In the genomic region with DNA sequence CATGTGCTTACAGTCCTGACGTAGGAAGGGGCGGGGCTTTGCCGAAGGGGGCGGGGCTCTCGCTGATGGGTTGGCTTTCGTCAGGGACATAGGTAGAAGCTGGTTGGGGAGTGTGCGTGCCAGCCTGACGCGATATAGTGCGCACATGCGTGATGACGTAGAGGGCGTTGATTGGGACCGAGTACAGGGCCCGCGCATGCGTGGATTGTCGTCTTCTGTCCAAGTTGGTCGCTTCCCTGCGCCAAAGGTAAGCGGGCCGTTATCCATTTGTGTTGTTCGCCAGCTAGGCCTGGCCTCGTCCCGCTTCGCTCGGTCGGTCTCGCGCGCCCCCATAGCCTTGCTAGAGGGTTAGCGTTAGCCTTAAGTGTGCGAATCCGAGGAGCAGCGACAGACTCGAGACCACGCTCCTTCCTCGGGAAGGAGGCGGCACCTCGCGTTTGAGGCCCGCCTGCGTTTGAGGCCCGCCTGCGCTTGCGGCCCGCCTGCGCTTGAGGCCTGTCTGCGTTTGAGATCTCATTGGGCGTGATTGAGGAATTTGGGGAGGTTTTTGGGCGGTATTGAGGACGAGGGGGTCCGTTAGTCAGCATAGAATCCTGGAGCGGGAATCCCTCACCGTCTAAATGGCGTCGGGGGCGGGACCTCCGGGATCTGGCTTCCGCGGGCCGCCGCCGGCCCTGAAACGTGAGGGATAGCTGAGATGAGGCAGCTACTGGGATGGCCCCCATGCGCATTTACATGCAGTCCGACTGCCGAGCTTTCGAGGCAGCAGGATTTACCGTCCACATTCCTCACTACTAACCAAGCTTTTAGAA, we compare ENCODE assay signal across 1 cellular context.
A peak's percentile ranks its signal among the peaks of the same experiment; 100 is the strongest.
TF ChIP-seq lines count a peak whose summit lies in the region.

Gene XRCC6, plus strand, starts transcription at position 197 of the 812 bp plus-strand sequence. CDS start 710 bp downstream, outside the sequence.

TF ChIP-seq in HepG2, 621 proteins besides CTCF, POLR2A, EP300 and RAD21 (continued from another document and continues in another):
- TF ChIP-seq, protein P1, sequence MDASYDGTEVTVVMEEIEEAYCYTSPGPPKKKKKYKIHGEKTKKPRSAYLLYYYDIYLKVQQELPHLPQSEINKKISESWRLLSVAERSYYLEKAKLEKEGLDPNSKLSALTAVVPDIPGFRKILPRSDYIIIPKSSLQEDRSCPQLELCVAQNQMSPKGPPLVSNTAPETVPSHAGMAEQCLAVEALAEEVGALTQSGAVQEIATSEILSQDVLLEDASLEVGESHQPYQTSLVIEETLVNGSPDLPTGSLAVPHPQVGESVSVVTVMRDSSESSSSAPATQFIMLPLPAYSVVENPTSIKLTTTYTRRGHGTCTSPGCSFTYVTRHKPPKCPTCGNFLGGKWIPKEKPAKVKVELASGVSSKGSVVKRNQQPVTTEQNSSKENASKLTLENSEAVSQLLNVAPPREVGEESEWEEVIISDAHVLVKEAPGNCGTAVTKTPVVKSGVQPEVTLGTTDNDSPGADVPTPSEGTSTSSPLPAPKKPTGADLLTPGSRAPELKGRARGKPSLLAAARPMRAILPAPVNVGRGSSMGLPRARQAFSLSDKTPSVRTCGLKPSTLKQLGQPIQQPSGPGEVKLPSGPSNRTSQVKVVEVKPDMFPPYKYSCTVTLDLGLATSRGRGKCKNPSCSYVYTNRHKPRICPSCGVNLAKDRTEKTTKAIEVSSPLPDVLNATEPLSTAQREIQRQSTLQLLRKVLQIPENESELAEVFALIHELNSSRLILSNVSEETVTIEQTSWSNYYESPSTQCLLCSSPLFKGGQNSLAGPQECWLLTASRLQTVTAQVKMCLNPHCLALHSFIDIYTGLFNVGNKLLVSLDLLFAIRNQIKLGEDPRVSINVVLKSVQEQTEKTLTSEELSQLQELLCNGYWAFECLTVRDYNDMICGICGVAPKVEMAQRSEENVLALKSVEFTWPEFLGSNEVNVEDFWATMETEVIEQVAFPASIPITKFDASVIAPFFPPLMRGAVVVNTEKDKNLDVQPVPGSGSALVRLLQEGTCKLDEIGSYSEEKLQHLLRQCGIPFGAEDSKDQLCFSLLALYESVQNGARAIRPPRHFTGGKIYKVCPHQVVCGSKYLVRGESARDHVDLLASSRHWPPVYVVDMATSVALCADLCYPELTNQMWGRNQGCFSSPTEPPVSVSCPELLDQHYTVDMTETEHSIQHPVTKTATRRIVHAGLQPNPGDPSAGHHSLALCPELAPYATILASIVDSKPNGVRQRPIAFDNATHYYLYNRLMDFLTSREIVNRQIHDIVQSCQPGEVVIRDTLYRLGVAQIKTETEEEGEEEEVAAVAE (CRISPR knock-in tag; IDR thresholded peaks at IDR 0.05; ENCODE audit: borderline replicate concordance): peak; percentile 85; the same call in 1 of the 2 replicates
- TF ChIP-seq ZNF292 (CRISPR knock-in tag; IDR thresholded peaks at IDR 0.05; ENCODE audit: borderline replicate concordance, low read depth): no peak; the same call in 1 of the 2 replicates
- no peak for TF ChIP-seq NFIB (CRISPR knock-in tag; IDR thresholded peaks at IDR 0.05; ENCODE audit: borderline replicate concordance)
- peak; percentile 88; the same call in 1 of the 2 replicates for TF ChIP-seq ZNF570 (CRISPR knock-in tag; IDR thresholded peaks at IDR 0.05; ENCODE audit: borderline replicate concordance)
- TF ChIP-seq SMARCC2 (IDR thresholded peaks at IDR 0.05): no peak
- TF ChIP-seq, protein P2, sequence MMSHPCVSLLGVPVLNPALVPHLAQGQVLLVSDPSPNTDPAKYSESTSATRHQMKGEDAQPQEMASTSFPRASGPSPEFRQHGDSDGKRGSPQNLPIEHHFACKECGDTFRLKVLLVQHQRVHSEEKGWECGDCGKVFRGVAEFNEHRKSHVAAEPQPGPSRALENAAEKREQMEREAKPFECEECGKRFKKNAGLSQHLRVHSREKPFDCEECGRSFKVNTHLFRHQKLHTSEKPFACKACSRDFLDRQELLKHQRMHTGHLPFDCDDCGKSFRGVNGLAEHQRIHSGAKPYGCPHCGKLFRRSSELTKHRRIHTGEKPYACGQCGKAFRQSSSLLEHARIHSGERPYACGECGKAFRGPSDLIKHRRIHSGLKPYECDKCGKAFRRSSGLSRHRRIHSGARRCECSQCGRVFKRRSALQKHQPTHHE (CRISPR knock-in tag; IDR thresholded peaks at IDR 0.05; ENCODE audit: borderline replicate concordance): no peak
- no peak for TF ChIP-seq ZNF253 (CRISPR knock-in tag; IDR thresholded peaks at IDR 0.05; ENCODE audit: borderline replicate concordance)
- TF ChIP-seq ZNF230 (CRISPR knock-in tag; IDR thresholded peaks at IDR 0.05): no peak
- no peak for TF ChIP-seq DR1 (CRISPR knock-in tag; IDR thresholded peaks at IDR 0.05)
- peak; percentile 75; the same call in 1 of the 2 replicates for TF ChIP-seq ATF2 (CRISPR knock-in tag; IDR thresholded peaks at IDR 0.05)
- 0 out of 2 replicates have a peak, but pooled peaks have one; percentile 52 for TF ChIP-seq ZSCAN21 (CRISPR knock-in tag; IDR thresholded peaks at IDR 0.05; ENCODE audit: borderline replicate concordance)
- no peak for TF ChIP-seq HNF4G (IDR thresholded peaks at IDR 0.05; ENCODE audit: borderline replicate concordance, low read depth, low read length)
- TF ChIP-seq HNF4G (CRISPR knock-in tag; IDR thresholded peaks at IDR 0.05; ENCODE audit: borderline replicate concordance, low read depth): no peak
- TF ChIP-seq ESRRA (CRISPR knock-in tag; IDR thresholded peaks at IDR 0.05; ENCODE audit: low read depth): peak; percentile 46
- no peak; the same call in 1 of the 2 replicates for TF ChIP-seq ZNF670 (CRISPR knock-in tag; IDR thresholded peaks at IDR 0.05; ENCODE audit: borderline replicate concordance)
- TF ChIP-seq POGZ (CRISPR knock-in tag; IDR thresholded peaks at IDR 0.05): no peak
- no peak for TF ChIP-seq ZNF567 (CRISPR knock-in tag; IDR thresholded peaks at IDR 0.05; ENCODE audit: borderline replicate concordance)
- TF ChIP-seq POLR2G (IDR thresholded peaks at IDR 0.05; ENCODE audit: low read depth, low read length): peak; percentile 80
- TF ChIP-seq ZNF331 (CRISPR knock-in tag; IDR thresholded peaks at IDR 0.05): no peak
- no peak for TF ChIP-seq EZH2 (conservative IDR thresholded peaks at IDR 0.05; ENCODE audit: low read depth, low read length)
- TF ChIP-seq, protein P3, sequence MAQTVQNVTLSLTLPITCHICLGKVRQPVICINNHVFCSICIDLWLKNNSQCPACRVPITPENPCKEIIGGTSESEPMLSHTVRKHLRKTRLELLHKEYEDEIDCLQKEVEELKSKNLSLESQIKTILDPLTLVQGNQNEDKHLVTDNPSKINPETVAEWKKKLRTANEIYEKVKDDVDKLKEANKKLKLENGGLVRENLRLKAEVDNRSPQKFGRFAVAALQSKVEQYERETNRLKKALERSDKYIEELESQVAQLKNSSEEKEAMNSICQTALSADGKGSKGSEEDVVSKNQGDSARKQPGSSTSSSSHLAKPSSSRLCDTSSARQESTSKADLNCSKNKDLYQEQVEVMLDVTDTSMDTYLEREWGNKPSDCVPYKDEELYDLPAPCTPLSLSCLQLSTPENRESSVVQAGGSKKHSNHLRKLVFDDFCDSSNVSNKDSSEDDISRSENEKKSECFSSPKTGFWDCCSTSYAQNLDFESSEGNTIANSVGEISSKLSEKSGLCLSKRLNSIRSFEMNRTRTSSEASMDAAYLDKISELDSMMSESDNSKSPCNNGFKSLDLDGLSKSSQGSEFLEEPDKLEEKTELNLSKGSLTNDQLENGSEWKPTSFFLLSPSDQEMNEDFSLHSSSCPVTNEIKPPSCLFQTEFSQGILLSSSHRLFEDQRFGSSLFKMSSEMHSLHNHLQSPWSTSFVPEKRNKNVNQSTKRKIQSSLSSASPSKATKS (CRISPR knock-in tag; IDR thresholded peaks at IDR 0.05): no peak
- TF ChIP-seq HOMEZ (CRISPR knock-in tag; IDR thresholded peaks at IDR 0.05; ENCODE audit: low read depth): no peak
- TF ChIP-seq ZNF124 (CRISPR knock-in tag; IDR thresholded peaks at IDR 0.05): no peak
- TF ChIP-seq MAFK (conservative IDR thresholded peaks at IDR 0.05 in 1 of 2, IDR thresholded peaks at IDR 0.05 in 1 of 2; ENCODE audit: low read length in 2 of 2): no peak
- peak; percentile 79; the same call in 1 of the 2 replicates for TF ChIP-seq ZNF552 (CRISPR knock-in tag; IDR thresholded peaks at IDR 0.05; ENCODE audit: borderline replicate concordance)
- TF ChIP-seq ZBTB42 (CRISPR knock-in tag; IDR thresholded peaks at IDR 0.05): 0 out of 2 replicates have a peak, but pooled peaks have one; percentile 49
- no peak; the same call in 1 of the 2 replicates for TF ChIP-seq ZNF773 (CRISPR knock-in tag; IDR thresholded peaks at IDR 0.05; ENCODE audit: borderline replicate concordance)
- TF ChIP-seq AHDC1 (CRISPR knock-in tag; IDR thresholded peaks at IDR 0.05; ENCODE audit: borderline replicate concordance): no peak
- TF ChIP-seq, protein P4, sequence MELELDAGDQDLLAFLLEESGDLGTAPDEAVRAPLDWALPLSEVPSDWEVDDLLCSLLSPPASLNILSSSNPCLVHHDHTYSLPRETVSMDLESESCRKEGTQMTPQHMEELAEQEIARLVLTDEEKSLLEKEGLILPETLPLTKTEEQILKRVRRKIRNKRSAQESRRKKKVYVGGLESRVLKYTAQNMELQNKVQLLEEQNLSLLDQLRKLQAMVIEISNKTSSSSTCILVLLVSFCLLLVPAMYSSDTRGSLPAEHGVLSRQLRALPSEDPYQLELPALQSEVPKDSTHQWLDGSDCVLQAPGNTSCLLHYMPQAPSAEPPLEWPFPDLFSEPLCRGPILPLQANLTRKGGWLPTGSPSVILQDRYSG (CRISPR knock-in tag; IDR thresholded peaks at IDR 0.05): no peak
- no peak for TF ChIP-seq ZFP1 (CRISPR knock-in tag; IDR thresholded peaks at IDR 0.05)
- TF ChIP-seq ZMAT5 (CRISPR knock-in tag; IDR thresholded peaks at IDR 0.05; ENCODE audit: borderline replicate concordance, low read depth): no peak
- no peak for TF ChIP-seq ZNF431 (CRISPR knock-in tag; IDR thresholded peaks at IDR 0.05; ENCODE audit: borderline replicate concordance, low read depth)
- TF ChIP-seq ZNF234 (CRISPR knock-in tag; conservative IDR thresholded peaks at IDR 0.05): no peak; the same call in 1 of the 2 replicates
- TF ChIP-seq CREM (IDR thresholded peaks at IDR 0.05): peak; percentile 97
- peak; percentile 75 for TF ChIP-seq CREM (CRISPR knock-in tag; IDR thresholded peaks at IDR 0.05)
- peak; percentile 47 to 77; a peak in 1 of 4 replicates for TF ChIP-seq KLF16 (CRISPR knock-in tag; IDR thresholded peaks at IDR 0.05)
- TF ChIP-seq HDAC6 (IDR thresholded peaks at IDR 0.05; ENCODE audit: low read depth, low read length): no peak
- no peak for TF ChIP-seq HNRNPLL (IDR thresholded peaks at IDR 0.05; ENCODE audit: low read depth, low read length, poor library complexity, severe bottlenecking)
